Comparison of ENCODE assay signal across 30 cellular contexts in the genomic region with DNA sequence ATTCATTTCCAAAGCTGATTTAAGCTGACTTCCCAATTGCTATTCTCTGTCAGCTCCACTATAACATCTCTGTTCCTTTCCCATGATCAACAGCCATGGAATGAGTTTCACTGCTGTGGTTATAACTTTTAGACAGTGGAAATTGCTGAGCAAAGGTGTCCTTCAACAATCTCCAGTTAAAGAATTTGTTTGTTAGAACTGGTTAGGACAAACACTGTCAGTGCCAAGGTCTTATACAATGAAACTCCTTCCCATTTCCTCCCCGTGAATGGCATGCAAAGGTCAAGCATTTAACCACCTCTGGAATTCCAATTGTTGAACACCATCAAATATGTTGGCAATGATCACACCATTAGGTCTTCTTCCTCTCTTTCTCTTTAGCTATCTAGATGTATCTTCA. TPM values are rescaled to one million over a fixed set of nuclear protein-coding genes. Genes with fewer than 3 reads are reported as not detected.
DNase-seq lines count a peak whose midpoint lies in the region; ATAC-seq and TF ChIP-seq lines count a peak whose summit lies in the region.
"Had no signal": no experiment of that assay in that cellular context is flagged by ENCODE, and none has a peak within 500 bp of the region (broad histone marks: within the 10 kb centered on the region; RNA-seq: fewer than 3 reads in every experiment).

No MANE protein-coding gene starts in this region.

- no peaks in the 10 kb centered on the region for H3K4me1 ChIP-seq in RWPE2 (ENCODE audit: insufficient read depth, poor library complexity, severe bottlenecking)
- H3K4me1 ChIP-seq in spleen = no peaks in the 10 kb centered on the region
- H3K4me1 ChIP-seq in right atrium auricular region = no peaks in the 10 kb centered on the region
- H3K4me1 ChIP-seq: Caco-2, gastrocnemius medialis, left lung had no signal

- intact Hi-C loops in spleen (cut with DNase I; ENCODE audit: low total_unique reads) = no loop called here

- 21 to 43% (median 24%) methylated on average over 1 of the region's 1 CpG for WGBS in spleen, 5 donors

- no peak for TF ChIP-seq CTCF in RWPE2 (IDR thresholded peaks at IDR 0.05; ENCODE audit: poor library complexity, severe bottlenecking)
- TF ChIP-seq CTCF in epithelial cell of esophagus (IDR thresholded peaks at IDR 0.05; ENCODE audit: insufficient read depth, low read depth, low read length, missing control alignments) = no peak
- no peak for TF ChIP-seq CTCF in spleen (IDR thresholded peaks at IDR 0.05 in 8 of 11, conservative IDR thresholded peaks at IDR 0.05 in 3 of 11)
- no peak for TF ChIP-seq CTCF in right atrium auricular region (IDR thresholded peaks at IDR 0.05)

- no peaks in the 10 kb centered on the region for H3K9me3 ChIP-seq in RWPE2 (ENCODE audit: severe bottlenecking)
- H3K9me3 ChIP-seq in spleen = peaks cover 0 to 7% (median 0%) of the 10 kb centered on the region in 8 donors
- no peaks in the 10 kb centered on the region for H3K9me3 ChIP-seq in right atrium auricular region
- H3K9me3 ChIP-seq: Caco-2, gastrocnemius medialis, left lung, MG63, ovary had no signal

- no peak for TF ChIP-seq POLR2A in spleen (IDR thresholded peaks at IDR 0.05)

- H3K27me3 ChIP-seq in RWPE2 (ENCODE audit: insufficient read depth, poor library complexity, severe bottlenecking) (no peaks in the 10 kb centered on the region), spleen (replicated peaks in 1 of 7) (no peaks in the 10 kb centered on the region), right atrium auricular region (no peaks in the 10 kb centered on the region)
- H3K27me3 ChIP-seq: gastrocnemius medialis, hepatocyte, left lung, MG63, ovary had no signal

- H3K36me3 ChIP-seq in RWPE2 (ENCODE audit: low read depth) (no peaks in the 10 kb centered on the region), spleen (no peaks in the 10 kb centered on the region), right atrium auricular region (no peaks in the 10 kb centered on the region)
- H3K36me3 ChIP-seq: gastrocnemius medialis, left lung, MG63, ovary had no signal

- H3K4me3 ChIP-seq in RWPE2 (ENCODE audit: severe bottlenecking) (no peak overlapping the region), epithelial cell of esophagus (ENCODE audit: low read length) (no peak overlapping the region), spleen (no peak overlapping the region), right atrium auricular region (no peak overlapping the region)
- H3K4me3 ChIP-seq: gastrocnemius medialis, hepatocyte, left lung, MG63, ovary, SK-N-MC had no signal

- DNase-seq in RWPE2 (ENCODE audit: low spot score) (no peak), epithelial cell of esophagus (ENCODE audit: low read depth) (peak; percentile 39), kidney glomerular epithelial cell (lab: John Stamatoyannopoulos, UW) (peak; percentile 86), spleen (no peak), right atrium auricular region (ENCODE audit: low spot score) (no peak)
- no peak for DNase-seq in activated CD4-positive, alpha-beta T cell treated with anti-CD3 and anti-CD28 coated beads, Interleukin-2, amount 50 U/mL, for 4 hours
- DNase-seq: activated CD4-positive, alpha-beta T cell treated with anti-CD3 and anti-CD28 coated beads for 1 hour; activated CD8-positive, alpha-beta T cell treated with anti-CD3 and anti-CD28 coated beads for 36 hours; amygdala; Caco-2; caudate nucleus; DMS79 treated with DMSO at 0.1 percent for 48 hours; gastrocnemius medialis; HCEC 1CT; left lung; MG63; NCI-H2029; NCI-H446 treated with DMSO at 0.1 percent for 48 hours; nephron progenitor cell; ovary; right cardiac atrium; RPMI8226; stimulated activated CD4-positive, alpha-beta T cell treated with anti-CD3 and anti-CD28 coated beads, Interleukin-4, amount 100 ng/mL, for 4 hours had no signal

- ATAC-seq in RWPE2 (ENCODE audit: low read depth) = peak; percentile 50; the same call in 1 of the 3 replicates
- ATAC-seq in GM21576 (IDR thresholded peaks at IDR 0.05; ENCODE audit: unreplicated experiment) = no peak
- ATAC-seq: activated CD8-positive, alpha-beta T cell treated with anti-CD3 and anti-CD28 coated beads for 36 hours; gastrocnemius medialis; left lung; right cardiac atrium; stimulated activated memory B cell treated with anti-CD40 and anti-IgM and Interleukin-4, amounts not matched to agents 10 μg/mL and 1 μg/mL and 100 μg/mL, for 72 hours had no signal

- H3K27ac ChIP-seq in RWPE2 (ENCODE audit: poor library complexity, severe bottlenecking) (no peak overlapping the region), spleen (peak overlapping the region in 7 of 8 donors; percentile 32 to 64 (median 46)), right atrium auricular region (no peak overlapping the region)
- H3K27ac ChIP-seq: C4-2B, hepatocyte, left lung, ovary, SK-N-MC had no signal

RNA-seq across cellular contexts. Expression of gene GHR, which starts 45.7 kb away (rescaled TPM):
- 10 to 100 TPM in 1 of 7 donors, 1 to 10 TPM in 6; 3.1 to 11.5 (median 6.8) TPM for total RNA-seq in spleen
- polyA plus RNA-seq in spleen = 1 to 10 TPM in 1 of 3 donors, under 1 TPM in 2; 0.42 to 1.2 (median 0.54) TPM
- 10 to 100 TPM; 10.8 to 10.9 TPM for total RNA-seq in right atrium auricular region
- total RNA-seq: activated CD8-positive, alpha-beta T cell treated with anti-CD3 and anti-CD28 coated beads for 36 hours; activated T-helper 2 cell treated with anti-CD3 and anti-CD28 coated beads, Interferon-gamma antibody, Interleukin-2, Interleukin-4, amounts not matched to agents 10 μg/mL and 5 μg/mL and 100 μg/mL, durations not matched to agents 14 hours and 24 hours and 36 hours; T-helper 1 cell treated with Interleukin-12 subunit alpha and Interleukin-12 subunit beta and Interleukin-4 antibody, amounts not matched to agents 30 ng/mL and 1 ng/mL, for 36 hours had no signal

Comparison
In these comparisons a context has a peak if more than half of its experiments do, and no peak if none do; other contexts are left out.
1. DNase-seq: peak in epithelial cell of esophagus (single experiment) and kidney glomerular epithelial cell (single experiment); none in RWPE2 (single experiment), spleen (single experiment), activated CD4-positive, alpha-beta T cell treated with anti-CD3 and anti-CD28 coated beads, Interleukin-2, amount 50 U/mL, for 4 hours (0 of 2) and right atrium auricular region (single experiment).
2. H3K27ac ChIP-seq: peak in spleen (7 of 8); none in RWPE2 (single experiment) and right atrium auricular region (0 of 2).